Comparison of ENCODE assay signal across 9 cellular contexts in the genomic region with DNA sequence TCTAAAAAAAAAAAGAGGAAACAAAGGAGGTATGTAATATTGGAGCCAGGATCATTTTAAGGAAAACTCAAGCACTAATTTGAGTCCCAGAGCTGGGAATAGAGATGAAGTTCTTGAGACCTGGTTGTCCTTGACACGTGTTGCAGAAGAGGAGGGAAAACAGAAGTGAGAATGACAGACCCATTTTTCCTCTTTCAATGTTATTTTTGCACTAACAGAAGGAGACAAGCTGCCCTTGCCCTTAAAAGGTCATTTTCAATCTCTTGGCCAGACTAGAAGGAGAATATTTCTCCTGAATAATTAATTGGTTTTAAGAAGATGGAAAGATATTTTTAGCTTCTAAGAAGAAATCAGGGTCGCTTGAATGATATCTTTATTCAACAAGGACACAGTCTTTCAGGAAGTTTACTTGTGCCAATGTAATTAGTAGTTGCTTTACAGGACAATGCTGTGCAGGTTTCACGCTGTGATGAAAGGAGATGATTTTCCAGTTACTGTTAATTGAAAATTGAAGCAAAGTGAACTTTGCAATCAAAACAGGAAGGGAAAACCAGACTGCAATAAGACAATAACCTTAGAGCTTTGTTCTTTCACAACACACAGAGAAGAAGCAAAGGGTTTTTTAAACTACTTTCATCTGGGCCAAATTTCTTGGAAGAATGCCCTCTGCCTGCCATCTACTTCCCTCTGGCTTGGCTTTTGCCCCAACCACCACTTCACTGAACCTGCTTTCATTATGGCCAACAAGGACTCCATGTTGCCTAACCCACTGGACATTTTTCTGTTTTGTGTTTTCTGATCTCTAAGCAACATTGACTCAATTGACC. TPM values are rescaled to one million over a fixed set of nuclear protein-coding genes. Genes with fewer than 3 reads are reported as not detected.
DNase-seq lines count a peak whose midpoint lies in the region; TF ChIP-seq lines count a peak whose summit lies in the region.
"Had no signal": no experiment of that assay in that cellular context is flagged by ENCODE, and none has a peak within 500 bp of the region (broad histone marks: within the 10 kb centered on the region; RNA-seq: fewer than 3 reads in every experiment).

No MANE protein-coding gene starts in this region.

- no peak for TF ChIP-seq POLR2A in vagina (IDR thresholded peaks at IDR 0.05)

- H3K9me2 ChIP-seq in PC-9 (ENCODE audit: insufficient read depth), result peaks cover 2% of the 10 kb centered on the region; the same call in 1 of the 2 replicates

- no peak overlapping the region for H2AFZ ChIP-seq in PC-9

- H3K4me2 ChIP-seq in PC-9, result peak overlapping the region; percentile 8; the same call in 1 of the 2 replicates

- POLR2A ChIA-PET in PC-9 (lab: Charles Lee; ENCODE audit: unreplicated experiment), result interaction anchor here (0.7 kb wide), 1 partner anchor 34 kb away, joined by 3 read pairs; no protein-coding TSS in a partner anchor

- no peaks in the 10 kb centered on the region for H3K79me2 ChIP-seq in PC-9 (ENCODE audit: low read depth)

- H3K9me3 ChIP-seq in PC-9 (ENCODE audit: insufficient read depth, low read depth) (no peaks in the 10 kb centered on the region), vagina (no peaks in the 10 kb centered on the region)

- CTCF ChIA-PET in PC-9 (lab: Charles Lee), result no interaction called here

- no peak overlapping the region for H3K4me3 ChIP-seq in PC-9
- H3K4me3 ChIP-seq in fibroblast of the aortic adventitia (ENCODE audit: low read depth, low read length), result no peak overlapping the region
- H3K4me3 ChIP-seq in skin epidermis, result no peak overlapping the region
- H3K4me3 ChIP-seq in vagina, result no peak overlapping the region

- H3K27me3 ChIP-seq in PC-9 (ENCODE audit: insufficient read depth, low read depth) (no peaks in the 10 kb centered on the region), vagina (no peaks in the 10 kb centered on the region)

- DNase-seq in GOT3 (lab: John Stamatoyannopoulos, UW) (peak; percentile 28), PC-9 (peak in 1 of 2 experiments; percentile 65), fibroblast of the aortic adventitia (ENCODE audit: low read depth) (peak; percentile 91), NAMALWA (ENCODE audit: low spot score) (no peak), vagina (ENCODE audit: extremely low spot score in 2 of 2) (no peak), hippocampal formation (lab: John Stamatoyannopoulos, UW) (no peak), SHP77 (lab: John Stamatoyannopoulos, UW) (no peak)
- DNase-seq: NCI-H1092 treated with DMSO at 0.1 percent for 48 hours had no signal

- no peaks in the 10 kb centered on the region for H4K20me1 ChIP-seq in PC-9 (ENCODE audit: insufficient read depth)

- H3K27ac ChIP-seq in PC-9 (peak overlapping the region; percentile 54), skin epidermis (peak overlapping the region in 16 of 21 experiments; percentile 8 to 78 (median 40)), vagina (no peak overlapping the region)

- intact Hi-C loops in PC-9 (cut with micrococcal nuclease; ENCODE audit: unreplicated experiment) (no loop called here), vagina (cut with DNase I) (no loop called here)

- H3K4me1 ChIP-seq in PC-9 (replicated peaks; ENCODE audit: insufficient read depth), result peaks cover 42% of the 10 kb centered on the region
- H3K4me1 ChIP-seq in vagina, result peaks cover 11% of the 10 kb centered on the region

- no peaks in the 10 kb centered on the region for H3K36me3 ChIP-seq in PC-9 (ENCODE audit: low read depth)
- H3K36me3 ChIP-seq in vagina, result no peaks in the 10 kb centered on the region

- TF ChIP-seq CTCF in PC-9 (conservative IDR thresholded peaks at IDR 0.05), result no peak
- no peak for TF ChIP-seq CTCF in fibroblast of the aortic adventitia (IDR thresholded peaks at IDR 0.05; ENCODE audit: insufficient read depth, low read length)
- TF ChIP-seq CTCF in vagina (IDR thresholded peaks at IDR 0.05), result no peak

- peaks cover 33% of the 10 kb centered on the region for H3F3A ChIP-seq in PC-9 (ENCODE audit: insufficient read depth, low read depth)

- no TSS peak for BruUV-seq in PC-9 (replicated peaks; lab: Mats Ljungman, UMichigan)

RNA-seq across cellular contexts. Expression of gene GPCPD1, which starts 31.6 kb away (rescaled TPM):
- total RNA-seq in PC-9 (2021), result 12.8 and 24.2 TPM in 2 replicates
- 29.5 and 29.7 TPM in 2 replicates for total RNA-seq in fibroblast of the aortic adventitia (ENCODE audit: low replicate concordance)
- total RNA-seq in vagina, result 14.7 TPM

Comparison
In these comparisons a context has a peak if more than half of its experiments do, and no peak if none do; other contexts are left out.
1. DNase-seq: peak in GOT3 (single experiment) and fibroblast of the aortic adventitia (single experiment); none in NAMALWA (single experiment), vagina (0 of 2), hippocampal formation (0 of 2) and SHP77 (0 of 2).